ENCODE assay signal across 1 cellular context in the genomic region with DNA sequence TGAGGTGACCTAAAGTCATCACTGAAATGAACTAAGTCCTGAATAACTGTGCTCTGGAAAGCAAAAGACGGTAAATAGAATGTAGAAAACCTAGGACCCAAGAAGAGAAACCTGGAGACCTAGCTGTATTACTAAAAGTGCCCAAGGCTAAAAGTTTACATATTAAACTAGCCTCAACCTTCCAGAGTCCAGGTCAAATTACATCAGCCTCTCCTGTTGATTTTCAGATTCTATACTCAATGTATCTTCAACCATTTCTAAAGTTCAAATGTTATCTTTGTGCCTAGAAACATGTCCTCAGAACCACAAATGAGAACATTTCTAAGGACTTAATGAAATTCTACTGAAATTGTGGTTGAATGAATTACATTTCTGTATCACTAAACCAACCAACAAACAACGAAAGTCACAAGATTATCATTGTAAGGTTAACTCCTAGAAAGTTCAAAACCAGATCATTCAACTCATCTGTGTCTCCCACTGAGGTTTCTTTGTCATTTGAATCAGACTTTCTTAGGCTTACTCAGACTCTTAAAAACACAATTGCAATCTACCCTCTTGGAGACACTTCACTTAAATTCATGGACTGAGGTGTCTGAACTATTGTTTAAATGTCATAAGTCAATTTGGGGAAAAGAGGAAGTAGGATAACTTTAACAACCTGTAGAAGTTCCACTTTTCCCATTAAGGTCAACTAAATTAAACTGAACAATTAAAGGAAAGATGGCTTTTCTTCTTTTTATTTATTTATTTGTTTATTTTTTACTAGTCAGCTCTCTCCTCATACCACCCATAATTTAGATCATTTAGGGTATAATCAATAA.
TF ChIP-seq lines count a peak whose summit lies in the region.

No MANE protein-coding gene starts in this region.

TF ChIP-seq in SK-N-SH, 30 proteins besides CTCF, POLR2A, EP300 and RAD21 (continued from another document):
- TF ChIP-seq, protein P1, sequence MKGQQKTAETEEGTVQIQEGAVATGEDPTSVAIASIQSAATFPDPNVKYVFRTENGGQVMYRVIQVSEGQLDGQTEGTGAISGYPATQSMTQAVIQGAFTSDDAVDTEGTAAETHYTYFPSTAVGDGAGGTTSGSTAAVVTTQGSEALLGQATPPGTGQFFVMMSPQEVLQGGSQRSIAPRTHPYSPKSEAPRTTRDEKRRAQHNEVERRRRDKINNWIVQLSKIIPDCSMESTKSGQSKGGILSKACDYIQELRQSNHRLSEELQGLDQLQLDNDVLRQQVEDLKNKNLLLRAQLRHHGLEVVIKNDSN (IDR thresholded peaks at IDR 0.05; ENCODE audit: borderline replicate concordance, low read depth): no peak
- TF ChIP-seq MXI1 (IDR thresholded peaks at IDR 0.05; ENCODE audit: low read depth, low read length): no peak
- TF ChIP-seq, protein P2, sequence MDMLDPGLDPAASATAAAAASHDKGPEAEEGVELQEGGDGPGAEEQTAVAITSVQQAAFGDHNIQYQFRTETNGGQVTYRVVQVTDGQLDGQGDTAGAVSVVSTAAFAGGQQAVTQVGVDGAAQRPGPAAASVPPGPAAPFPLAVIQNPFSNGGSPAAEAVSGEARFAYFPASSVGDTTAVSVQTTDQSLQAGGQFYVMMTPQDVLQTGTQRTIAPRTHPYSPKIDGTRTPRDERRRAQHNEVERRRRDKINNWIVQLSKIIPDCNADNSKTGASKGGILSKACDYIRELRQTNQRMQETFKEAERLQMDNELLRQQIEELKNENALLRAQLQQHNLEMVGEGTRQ (IDR thresholded peaks at IDR 0.05; ENCODE audit: borderline replicate concordance, low read depth, low read length): no peak
- TF ChIP-seq MEF2A (IDR thresholded peaks at IDR 0.05; ENCODE audit: borderline replicate concordance, low read depth): no peak
- no peak for TF ChIP-seq SIN3A (IDR thresholded peaks at IDR 0.05; ENCODE audit: borderline replicate concordance, low read depth, low read length)
- TF ChIP-seq TCF12 (IDR thresholded peaks at IDR 0.05): no peak
- TF ChIP-seq TEAD4 (IDR thresholded peaks at IDR 0.05; ENCODE audit: borderline replicate concordance, insufficient read depth): no peak
- TF ChIP-seq SMC3 (IDR thresholded peaks at IDR 0.05; ENCODE audit: low read depth, low read length): no peak
- TF ChIP-seq NFIC (IDR thresholded peaks at IDR 0.05; ENCODE audit: borderline replicate concordance): no peak
- no peak for TF ChIP-seq JUND (IDR thresholded peaks at IDR 0.05)
- TF ChIP-seq, protein P3, sequence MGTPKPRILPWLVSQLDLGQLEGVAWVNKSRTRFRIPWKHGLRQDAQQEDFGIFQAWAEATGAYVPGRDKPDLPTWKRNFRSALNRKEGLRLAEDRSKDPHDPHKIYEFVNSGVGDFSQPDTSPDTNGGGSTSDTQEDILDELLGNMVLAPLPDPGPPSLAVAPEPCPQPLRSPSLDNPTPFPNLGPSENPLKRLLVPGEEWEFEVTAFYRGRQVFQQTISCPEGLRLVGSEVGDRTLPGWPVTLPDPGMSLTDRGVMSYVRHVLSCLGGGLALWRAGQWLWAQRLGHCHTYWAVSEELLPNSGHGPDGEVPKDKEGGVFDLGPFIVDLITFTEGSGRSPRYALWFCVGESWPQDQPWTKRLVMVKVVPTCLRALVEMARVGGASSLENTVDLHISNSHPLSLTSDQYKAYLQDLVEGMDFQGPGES (IDR thresholded peaks at IDR 0.05; ENCODE audit: low read depth, low read length): no peak
- no peak for TF ChIP-seq TAF1 (IDR thresholded peaks at IDR 0.05; ENCODE audit: borderline replicate concordance, low read depth, low read length)
- TF ChIP-seq FOSL2 (IDR thresholded peaks at IDR 0.05; ENCODE audit: borderline replicate concordance, low read depth): no peak
- TF ChIP-seq ELF1 (IDR thresholded peaks at IDR 0.05): no peak
- TF ChIP-seq EZH2phosphoT487 (IDR thresholded peaks at IDR 0.05; ENCODE audit: borderline replicate concordance, low read depth): no peak
- TF ChIP-seq POLR2AphosphoS5 (IDR thresholded peaks at IDR 0.05; ENCODE audit: low read depth, low read length): no peak
